ENCODE assay signal across 15 cellular contexts in the genomic region with DNA sequence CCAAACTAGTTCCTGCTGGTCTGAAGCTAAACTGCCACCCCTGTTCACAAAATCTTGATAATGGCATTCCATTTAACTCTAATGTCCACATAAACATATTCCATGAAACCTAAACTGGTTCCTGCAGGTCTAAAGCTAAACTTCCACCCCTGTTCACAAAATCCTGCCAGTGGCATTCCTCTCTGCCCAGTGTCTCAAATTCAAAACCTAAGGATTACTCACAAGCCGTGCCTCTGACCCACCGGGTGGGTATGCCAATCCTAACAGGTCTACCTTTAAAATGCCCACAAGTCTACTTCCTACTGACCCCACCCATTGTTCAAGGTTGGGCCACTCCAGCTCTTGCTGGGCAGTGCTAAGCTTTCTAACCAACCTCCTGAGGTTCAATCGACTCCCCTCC.
DNase-seq lines count a peak whose midpoint lies in the region; ATAC-seq and TF ChIP-seq lines count a peak whose summit lies in the region.
"Had no signal": no experiment of that assay in that cellular context is flagged by ENCODE, and none has a peak within 500 bp of the region (broad histone marks: within the 10 kb centered on the region; RNA-seq: fewer than 3 reads in every experiment).

No MANE protein-coding gene starts in this region.

- no peaks in the 10 kb centered on the region for H4K20me1 ChIP-seq in GM23248 (ENCODE audit: insufficient read depth)

- peak; percentile 88 for ATAC-seq in RWPE2 (ENCODE audit: low read depth)
- ATAC-seq in GM21717 (IDR thresholded peaks at IDR 0.05; ENCODE audit: unreplicated experiment): no peak
- ATAC-seq: esophagus mucosa had no signal

- H3K27me3 ChIP-seq in GM23248 (replicated peaks; ENCODE audit: insufficient read depth) (no peaks in the 10 kb centered on the region), RWPE2 (ENCODE audit: insufficient read depth, poor library complexity, severe bottlenecking) (no peaks in the 10 kb centered on the region), skeletal muscle tissue (ENCODE audit: control insufficient read depth in 3 of 3, insufficient read depth in 3 of 3, low read length in 3 of 3) (no peaks in the 10 kb centered on the region), WERI-Rb-1 (ENCODE audit: insufficient read depth, low read depth, severe bottlenecking) (peaks cover 3% of the 10 kb centered on the region)
- H3K27me3 ChIP-seq: pancreas, tibial nerve had no signal

- DNase-seq in GM23248 (peak; percentile 24), RWPE2 (ENCODE audit: low spot score) (no peak), HUDEP-2 (lab: John Stamatoyannopoulos, UW; ENCODE audit: unreplicated experiment in 76 of 76) (no peak), caudate nucleus (lab: John Stamatoyannopoulos, UW) (no peak), WERI-Rb-1 (no peak)
- DNase-seq: activated T-cell treated with anti-CD3 and anti-CD28 coated beads, Interleukin-2, amount 50 U/mL, for 48 hours; CD4-positive, alpha-beta memory T cell; GOT3; NCI-H2029 treated with DMSO at 0.1 percent for 48 hours; pancreas had no signal

- in situ Hi-C loops in GM23248 (cut with MboI): no loop called here

- H3F3A ChIP-seq in GM23248 (ENCODE audit: insufficient read depth): no peaks in the 10 kb centered on the region

- peaks cover 21% of the 10 kb centered on the region for H3K4me1 ChIP-seq in GM23248 (ENCODE audit: insufficient read depth)
- no peaks in the 10 kb centered on the region for H3K4me1 ChIP-seq in RWPE2 (ENCODE audit: insufficient read depth, poor library complexity, severe bottlenecking)
- H3K4me1 ChIP-seq in skeletal muscle tissue (ENCODE audit: control insufficient read depth in 3 of 3, insufficient read depth in 3 of 3, low read length in 3 of 3): peaks cover 25 to 37% (median 35%) of the 10 kb centered on the region in 3 donors

- H3K9ac ChIP-seq in GM23248: peak overlapping the region; percentile 30; the same call in 1 of the 2 replicates
- H3K9ac ChIP-seq in skeletal muscle tissue (ENCODE audit: low read depth in 1 of 3, low read length in 3 of 3): no peak overlapping the region

- no peak for TF ChIP-seq CTCF in RWPE2 (IDR thresholded peaks at IDR 0.05; ENCODE audit: poor library complexity, severe bottlenecking)
- TF ChIP-seq CTCF in WERI-Rb-1 (IDR thresholded peaks at IDR 0.05; ENCODE audit: low read depth, low read length): no peak

- no peak overlapping the region for H3K4me3 ChIP-seq in GM23248
- H3K4me3 ChIP-seq in RWPE2 (ENCODE audit: severe bottlenecking): no peak overlapping the region
- peak overlapping the region; percentile 15; the same call in 1 of the 2 replicates for H3K4me3 ChIP-seq in iPS-18c (ENCODE audit: insufficient read depth, low read depth, low read length)
- H3K4me3 ChIP-seq in skeletal muscle tissue (ENCODE audit: low read length in 3 of 3): no peak overlapping the region
- H3K4me3 ChIP-seq in WERI-Rb-1 (ENCODE audit: low read depth, low read length): no peak overlapping the region
- H3K4me3 ChIP-seq: pancreas had no signal

- no peaks in the 10 kb centered on the region for H3K9me2 ChIP-seq in GM23248 (ENCODE audit: insufficient read depth)

- H3K36me3 ChIP-seq in GM23248 (ENCODE audit: low read depth): no peaks in the 10 kb centered on the region
- no peaks in the 10 kb centered on the region for H3K36me3 ChIP-seq in RWPE2 (ENCODE audit: low read depth)
- H3K36me3 ChIP-seq in skeletal muscle tissue (ENCODE audit: control insufficient read depth in 3 of 3, insufficient read depth in 3 of 3, low read length in 3 of 3): no peaks in the 10 kb centered on the region
- H3K36me3 ChIP-seq in WERI-Rb-1: no peaks in the 10 kb centered on the region
- H3K36me3 ChIP-seq: pancreas, tibial nerve had no signal

- no peak overlapping the region for H2AFZ ChIP-seq in GM23248

- peak overlapping the region; percentile 53 for H3K4me2 ChIP-seq in GM23248 (ENCODE audit: unreplicated experiment)

- WGBS in GM23248 (ENCODE audit: low coverage in 1 of 2, low lambda C conversion rate in 2 of 2, missing lambda C conversion rate in 2 of 2), 2 experiments: 83 to 84% methylated on average over 3 of the region's 3 CpGs

- H3K9me3 ChIP-seq in GM23248 (ENCODE audit: low read depth) (no peaks in the 10 kb centered on the region), RWPE2 (ENCODE audit: severe bottlenecking) (no peaks in the 10 kb centered on the region), iPS-18c (ENCODE audit: control insufficient read depth, insufficient read depth, low read length) (no peaks in the 10 kb centered on the region), skeletal muscle tissue (ENCODE audit: control insufficient read depth in 3 of 3, low read length in 3 of 3) (no peaks in the 10 kb centered on the region), WERI-Rb-1 (ENCODE audit: severe bottlenecking) (no peaks in the 10 kb centered on the region)
- H3K9me3 ChIP-seq: pancreas, tibial nerve had no signal

- no peak overlapping the region for H3K27ac ChIP-seq in GM23248
- H3K27ac ChIP-seq in RWPE2 (ENCODE audit: poor library complexity, severe bottlenecking): peak overlapping the region; percentile 38
- peak overlapping the region; percentile 33 for H3K27ac ChIP-seq in skeletal muscle tissue (ENCODE audit: low read depth, low read length)
- no peak overlapping the region for H3K27ac ChIP-seq in caudate nucleus (ENCODE audit: low read depth, low read length)
- no peak overlapping the region for H3K27ac ChIP-seq in WERI-Rb-1

- peaks cover 81% of the 10 kb centered on the region for H3K79me2 ChIP-seq in GM23248 (ENCODE audit: insufficient read depth)

Comparison
In these comparisons a context has a peak if more than half of its experiments do, and no peak if none do; other contexts are left out.
1. H3K27ac ChIP-seq: peak in RWPE2 (single experiment) and skeletal muscle tissue (single experiment); none in GM23248 (single experiment), caudate nucleus (single experiment) and WERI-Rb-1 (single experiment).